ENCODE assay signal across 2 cellular contexts in the genomic region with DNA sequence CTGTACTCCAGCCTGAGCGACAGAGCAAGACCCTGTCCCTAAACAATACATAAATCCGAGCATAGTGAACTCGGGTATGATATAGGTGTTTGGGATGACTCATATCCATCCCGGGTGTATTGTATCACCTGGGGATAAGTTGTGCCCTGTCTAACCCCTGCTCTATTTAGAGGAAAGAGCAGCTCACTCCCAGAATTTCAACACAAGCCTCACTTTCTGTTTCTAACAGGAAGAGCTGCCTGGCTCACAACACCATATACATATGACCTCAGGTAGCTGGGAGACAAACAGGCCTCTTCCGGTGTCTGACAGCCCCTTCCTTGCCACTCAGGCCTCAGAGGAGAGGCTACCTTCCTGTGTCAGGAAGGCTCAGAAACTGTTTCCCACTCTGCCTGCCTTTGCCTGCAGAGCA.
TF ChIP-seq lines count a peak whose summit lies in the region.

No MANE protein-coding gene starts in this region.

TF ChIP-seq in A549, 52 proteins besides CTCF, POLR2A, EP300 and RAD21:
- TF ChIP-seq ZFP36 (IDR thresholded peaks at IDR 0.05; ENCODE audit: borderline replicate concordance, partially characterized antibody) (no peak), RCOR1 (IDR thresholded peaks at IDR 0.05; ENCODE audit: low read depth, low read length) (no peak), FOSB (CRISPR knock-in tag; IDR thresholded peaks at IDR 0.05) (no peak), FOSL2 (IDR thresholded peaks at IDR 0.05) (no peak), FOSL2 (CRISPR knock-in tag; IDR thresholded peaks at IDR 0.05) (no peak)
- TF ChIP-seq, protein P1, sequence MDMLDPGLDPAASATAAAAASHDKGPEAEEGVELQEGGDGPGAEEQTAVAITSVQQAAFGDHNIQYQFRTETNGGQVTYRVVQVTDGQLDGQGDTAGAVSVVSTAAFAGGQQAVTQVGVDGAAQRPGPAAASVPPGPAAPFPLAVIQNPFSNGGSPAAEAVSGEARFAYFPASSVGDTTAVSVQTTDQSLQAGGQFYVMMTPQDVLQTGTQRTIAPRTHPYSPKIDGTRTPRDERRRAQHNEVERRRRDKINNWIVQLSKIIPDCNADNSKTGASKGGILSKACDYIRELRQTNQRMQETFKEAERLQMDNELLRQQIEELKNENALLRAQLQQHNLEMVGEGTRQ (IDR thresholded peaks at IDR 0.05) = no peak

TF ChIP-seq in GM12878, 131 proteins besides CTCF, POLR2A, EP300 and RAD21 (continues in another document):
- TF ChIP-seq, protein P2, sequence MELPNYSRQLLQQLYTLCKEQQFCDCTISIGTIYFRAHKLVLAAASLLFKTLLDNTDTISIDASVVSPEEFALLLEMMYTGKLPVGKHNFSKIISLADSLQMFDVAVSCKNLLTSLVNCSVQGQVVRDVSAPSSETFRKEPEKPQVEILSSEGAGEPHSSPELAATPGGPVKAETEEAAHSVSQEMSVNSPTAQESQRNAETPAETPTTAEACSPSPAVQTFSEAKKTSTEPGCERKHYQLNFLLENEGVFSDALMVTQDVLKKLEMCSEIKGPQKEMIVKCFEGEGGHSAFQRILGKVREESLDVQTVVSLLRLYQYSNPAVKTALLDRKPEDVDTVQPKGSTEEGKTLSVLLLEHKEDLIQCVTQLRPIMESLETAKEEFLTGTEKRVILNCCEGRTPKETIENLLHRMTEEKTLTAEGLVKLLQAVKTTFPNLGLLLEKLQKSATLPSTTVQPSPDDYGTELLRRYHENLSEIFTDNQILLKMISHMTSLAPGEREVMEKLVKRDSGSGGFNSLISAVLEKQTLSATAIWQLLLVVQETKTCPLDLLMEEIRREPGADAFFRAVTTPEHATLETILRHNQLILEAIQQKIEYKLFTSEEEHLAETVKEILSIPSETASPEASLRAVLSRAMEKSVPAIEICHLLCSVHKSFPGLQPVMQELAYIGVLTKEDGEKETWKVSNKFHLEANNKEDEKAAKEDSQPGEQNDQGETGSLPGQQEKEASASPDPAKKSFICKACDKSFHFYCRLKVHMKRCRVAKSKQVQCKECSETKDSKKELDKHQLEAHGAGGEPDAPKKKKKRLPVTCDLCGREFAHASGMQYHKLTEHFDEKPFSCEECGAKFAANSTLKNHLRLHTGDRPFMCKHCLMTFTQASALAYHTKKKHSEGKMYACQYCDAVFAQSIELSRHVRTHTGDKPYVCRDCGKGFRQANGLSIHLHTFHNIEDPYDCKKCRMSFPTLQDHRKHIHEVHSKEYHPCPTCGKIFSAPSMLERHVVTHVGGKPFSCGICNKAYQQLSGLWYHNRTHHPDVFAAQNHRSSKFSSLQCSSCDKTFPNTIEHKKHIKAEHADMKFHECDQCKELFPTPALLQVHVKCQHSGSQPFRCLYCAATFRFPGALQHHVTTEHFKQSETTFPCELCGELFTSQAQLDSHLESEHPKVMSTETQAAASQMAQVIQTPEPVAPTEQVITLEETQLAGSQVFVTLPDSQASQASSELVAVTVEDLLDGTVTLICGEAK (IDR thresholded peaks at IDR 0.05; ENCODE audit: borderline replicate concordance) = peak; percentile 62; the same call in 1 of the 2 replicates
- TF ChIP-seq KLF5 (IDR thresholded peaks at IDR 0.05; ENCODE audit: partially characterized antibody) (no peak), MTA2 (IDR thresholded peaks at IDR 0.05; ENCODE audit: low read depth) (no peak), RELA (IDR thresholded peaks at IDR 0.05; ENCODE audit: borderline replicate concordance, partially characterized antibody) (no peak), LARP7 (IDR thresholded peaks at IDR 0.05) (no peak), MYB (IDR thresholded peaks at IDR 0.05; ENCODE audit: borderline replicate concordance, low read depth, low read length) (no peak), IKZF1 (conservative IDR thresholded peaks at IDR 0.05) (peak; percentile 48), ZZZ3 (IDR thresholded peaks at IDR 0.05; ENCODE audit: control insufficient read depth, insufficient read length, low read depth) (no peak), TCF12 (IDR thresholded peaks at IDR 0.05; ENCODE audit: low read depth, low read length) (no peak), ZSCAN29 (IDR thresholded peaks at IDR 0.05) (no peak), NBN (IDR thresholded peaks at IDR 0.05) (0 out of 2 replicates have a peak, but pooled peaks have one; percentile 17), FOXM1 (IDR thresholded peaks at IDR 0.05; ENCODE audit: low read depth, low read length) (no peak), MEF2B (IDR thresholded peaks at IDR 0.05; ENCODE audit: partially characterized antibody, poor library complexity, severe bottlenecking) (no peak), SP1 (IDR thresholded peaks at IDR 0.05; ENCODE audit: low read depth, low read length) (no peak), CREB1 (IDR thresholded peaks at IDR 0.05; ENCODE audit: low read depth) (peak; percentile 56; the same call in 1 of the 2 replicates), JUND (IDR thresholded peaks at IDR 0.05; ENCODE audit: low read depth, low read length) (no peak), SUPT20H (IDR thresholded peaks at IDR 0.05; ENCODE audit: borderline replicate concordance, control insufficient read depth, low read depth, low read length) (no peak), ZBED1 (IDR thresholded peaks at IDR 0.05; ENCODE audit: borderline replicate concordance) (no peak)
- TF ChIP-seq, protein P3, sequence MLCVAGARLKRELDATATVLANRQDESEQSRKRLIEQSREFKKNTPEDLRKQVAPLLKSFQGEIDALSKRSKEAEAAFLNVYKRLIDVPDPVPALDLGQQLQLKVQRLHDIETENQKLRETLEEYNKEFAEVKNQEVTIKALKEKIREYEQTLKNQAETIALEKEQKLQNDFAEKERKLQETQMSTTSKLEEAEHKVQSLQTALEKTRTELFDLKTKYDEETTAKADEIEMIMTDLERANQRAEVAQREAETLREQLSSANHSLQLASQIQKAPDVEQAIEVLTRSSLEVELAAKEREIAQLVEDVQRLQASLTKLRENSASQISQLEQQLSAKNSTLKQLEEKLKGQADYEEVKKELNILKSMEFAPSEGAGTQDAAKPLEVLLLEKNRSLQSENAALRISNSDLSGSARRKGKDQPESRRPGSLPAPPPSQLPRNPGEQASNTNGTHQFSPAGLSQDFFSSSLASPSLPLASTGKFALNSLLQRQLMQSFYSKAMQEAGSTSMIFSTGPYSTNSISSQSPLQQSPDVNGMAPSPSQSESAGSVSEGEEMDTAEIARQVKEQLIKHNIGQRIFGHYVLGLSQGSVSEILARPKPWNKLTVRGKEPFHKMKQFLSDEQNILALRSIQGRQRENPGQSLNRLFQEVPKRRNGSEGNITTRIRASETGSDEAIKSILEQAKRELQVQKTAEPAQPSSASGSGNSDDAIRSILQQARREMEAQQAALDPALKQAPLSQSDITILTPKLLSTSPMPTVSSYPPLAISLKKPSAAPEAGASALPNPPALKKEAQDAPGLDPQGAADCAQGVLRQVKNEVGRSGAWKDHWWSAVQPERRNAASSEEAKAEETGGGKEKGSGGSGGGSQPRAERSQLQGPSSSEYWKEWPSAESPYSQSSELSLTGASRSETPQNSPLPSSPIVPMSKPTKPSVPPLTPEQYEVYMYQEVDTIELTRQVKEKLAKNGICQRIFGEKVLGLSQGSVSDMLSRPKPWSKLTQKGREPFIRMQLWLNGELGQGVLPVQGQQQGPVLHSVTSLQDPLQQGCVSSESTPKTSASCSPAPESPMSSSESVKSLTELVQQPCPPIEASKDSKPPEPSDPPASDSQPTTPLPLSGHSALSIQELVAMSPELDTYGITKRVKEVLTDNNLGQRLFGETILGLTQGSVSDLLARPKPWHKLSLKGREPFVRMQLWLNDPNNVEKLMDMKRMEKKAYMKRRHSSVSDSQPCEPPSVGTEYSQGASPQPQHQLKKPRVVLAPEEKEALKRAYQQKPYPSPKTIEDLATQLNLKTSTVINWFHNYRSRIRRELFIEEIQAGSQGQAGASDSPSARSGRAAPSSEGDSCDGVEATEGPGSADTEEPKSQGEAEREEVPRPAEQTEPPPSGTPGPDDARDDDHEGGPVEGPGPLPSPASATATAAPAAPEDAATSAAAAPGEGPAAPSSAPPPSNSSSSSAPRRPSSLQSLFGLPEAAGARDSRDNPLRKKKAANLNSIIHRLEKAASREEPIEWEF (IDR thresholded peaks at IDR 0.05; ENCODE audit: insufficient replicate concordance, low read depth, low read length) = no peak
- TF ChIP-seq, protein P4, sequence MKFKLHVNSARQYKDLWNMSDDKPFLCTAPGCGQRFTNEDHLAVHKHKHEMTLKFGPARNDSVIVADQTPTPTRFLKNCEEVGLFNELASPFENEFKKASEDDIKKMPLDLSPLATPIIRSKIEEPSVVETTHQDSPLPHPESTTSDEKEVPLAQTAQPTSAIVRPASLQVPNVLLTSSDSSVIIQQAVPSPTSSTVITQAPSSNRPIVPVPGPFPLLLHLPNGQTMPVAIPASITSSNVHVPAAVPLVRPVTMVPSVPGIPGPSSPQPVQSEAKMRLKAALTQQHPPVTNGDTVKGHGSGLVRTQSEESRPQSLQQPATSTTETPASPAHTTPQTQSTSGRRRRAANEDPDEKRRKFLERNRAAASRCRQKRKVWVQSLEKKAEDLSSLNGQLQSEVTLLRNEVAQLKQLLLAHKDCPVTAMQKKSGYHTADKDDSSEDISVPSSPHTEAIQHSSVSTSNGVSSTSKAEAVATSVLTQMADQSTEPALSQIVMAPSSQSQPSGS (IDR thresholded peaks at IDR 0.05; ENCODE audit: low read length) = no peak
- TF ChIP-seq, protein P5, sequence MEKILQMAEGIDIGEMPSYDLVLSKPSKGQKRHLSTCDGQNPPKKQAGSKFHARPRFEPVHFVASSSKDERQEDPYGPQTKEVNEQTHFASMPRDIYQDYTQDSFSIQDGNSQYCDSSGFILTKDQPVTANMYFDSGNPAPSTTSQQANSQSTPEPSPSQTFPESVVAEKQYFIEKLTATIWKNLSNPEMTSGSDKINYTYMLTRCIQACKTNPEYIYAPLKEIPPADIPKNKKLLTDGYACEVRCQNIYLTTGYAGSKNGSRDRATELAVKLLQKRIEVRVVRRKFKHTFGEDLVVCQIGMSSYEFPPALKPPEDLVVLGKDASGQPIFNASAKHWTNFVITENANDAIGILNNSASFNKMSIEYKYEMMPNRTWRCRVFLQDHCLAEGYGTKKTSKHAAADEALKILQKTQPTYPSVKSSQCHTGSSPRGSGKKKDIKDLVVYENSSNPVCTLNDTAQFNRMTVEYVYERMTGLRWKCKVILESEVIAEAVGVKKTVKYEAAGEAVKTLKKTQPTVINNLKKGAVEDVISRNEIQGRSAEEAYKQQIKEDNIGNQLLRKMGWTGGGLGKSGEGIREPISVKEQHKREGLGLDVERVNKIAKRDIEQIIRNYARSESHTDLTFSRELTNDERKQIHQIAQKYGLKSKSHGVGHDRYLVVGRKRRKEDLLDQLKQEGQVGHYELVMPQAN (conservative IDR thresholded peaks at IDR 0.05) = no peak
- TF ChIP-seq, protein P6, sequence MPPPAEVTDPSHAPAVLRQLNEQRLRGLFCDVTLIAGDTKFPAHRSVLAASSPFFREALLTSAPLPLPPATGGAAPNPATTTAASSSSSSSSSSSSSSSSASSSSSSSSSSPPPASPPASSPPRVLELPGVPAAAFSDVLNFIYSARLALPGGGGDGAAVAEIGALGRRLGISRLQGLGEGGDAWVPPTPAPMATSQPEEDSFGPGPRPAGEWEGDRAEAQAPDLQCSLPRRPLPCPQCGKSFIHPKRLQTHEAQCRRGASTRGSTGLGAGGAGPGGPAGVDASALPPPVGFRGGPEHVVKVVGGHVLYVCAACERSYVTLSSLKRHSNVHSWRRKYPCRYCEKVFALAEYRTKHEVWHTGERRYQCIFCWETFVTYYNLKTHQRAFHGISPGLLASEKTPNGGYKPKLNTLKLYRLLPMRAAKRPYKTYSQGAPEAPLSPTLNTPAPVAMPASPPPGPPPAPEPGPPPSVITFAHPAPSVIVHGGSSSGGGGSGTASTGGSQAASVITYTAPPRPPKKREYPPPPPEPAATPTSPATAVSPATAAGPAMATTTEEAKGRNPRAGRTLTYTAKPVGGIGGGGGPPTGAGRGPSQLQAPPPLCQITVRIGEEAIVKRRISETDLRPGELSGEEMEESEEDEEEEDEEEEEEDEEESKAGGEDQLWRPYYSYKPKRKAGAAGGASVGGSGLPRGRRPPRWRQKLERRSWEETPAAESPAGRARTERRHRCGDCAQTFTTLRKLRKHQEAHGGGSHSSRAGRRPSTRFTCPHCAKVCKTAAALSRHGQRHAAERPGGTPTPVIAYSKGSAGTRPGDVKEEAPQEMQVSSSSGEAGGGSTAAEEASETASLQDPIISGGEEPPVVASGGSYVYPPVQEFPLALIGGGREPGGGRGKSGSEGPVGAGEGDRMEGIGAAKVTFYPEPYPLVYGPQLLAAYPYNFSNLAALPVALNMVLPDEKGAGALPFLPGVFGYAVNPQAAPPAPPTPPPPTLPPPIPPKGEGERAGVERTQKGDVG (CRISPR knock-in tag; IDR thresholded peaks at IDR 0.05) = no peak
- TF ChIP-seq, protein P7, sequence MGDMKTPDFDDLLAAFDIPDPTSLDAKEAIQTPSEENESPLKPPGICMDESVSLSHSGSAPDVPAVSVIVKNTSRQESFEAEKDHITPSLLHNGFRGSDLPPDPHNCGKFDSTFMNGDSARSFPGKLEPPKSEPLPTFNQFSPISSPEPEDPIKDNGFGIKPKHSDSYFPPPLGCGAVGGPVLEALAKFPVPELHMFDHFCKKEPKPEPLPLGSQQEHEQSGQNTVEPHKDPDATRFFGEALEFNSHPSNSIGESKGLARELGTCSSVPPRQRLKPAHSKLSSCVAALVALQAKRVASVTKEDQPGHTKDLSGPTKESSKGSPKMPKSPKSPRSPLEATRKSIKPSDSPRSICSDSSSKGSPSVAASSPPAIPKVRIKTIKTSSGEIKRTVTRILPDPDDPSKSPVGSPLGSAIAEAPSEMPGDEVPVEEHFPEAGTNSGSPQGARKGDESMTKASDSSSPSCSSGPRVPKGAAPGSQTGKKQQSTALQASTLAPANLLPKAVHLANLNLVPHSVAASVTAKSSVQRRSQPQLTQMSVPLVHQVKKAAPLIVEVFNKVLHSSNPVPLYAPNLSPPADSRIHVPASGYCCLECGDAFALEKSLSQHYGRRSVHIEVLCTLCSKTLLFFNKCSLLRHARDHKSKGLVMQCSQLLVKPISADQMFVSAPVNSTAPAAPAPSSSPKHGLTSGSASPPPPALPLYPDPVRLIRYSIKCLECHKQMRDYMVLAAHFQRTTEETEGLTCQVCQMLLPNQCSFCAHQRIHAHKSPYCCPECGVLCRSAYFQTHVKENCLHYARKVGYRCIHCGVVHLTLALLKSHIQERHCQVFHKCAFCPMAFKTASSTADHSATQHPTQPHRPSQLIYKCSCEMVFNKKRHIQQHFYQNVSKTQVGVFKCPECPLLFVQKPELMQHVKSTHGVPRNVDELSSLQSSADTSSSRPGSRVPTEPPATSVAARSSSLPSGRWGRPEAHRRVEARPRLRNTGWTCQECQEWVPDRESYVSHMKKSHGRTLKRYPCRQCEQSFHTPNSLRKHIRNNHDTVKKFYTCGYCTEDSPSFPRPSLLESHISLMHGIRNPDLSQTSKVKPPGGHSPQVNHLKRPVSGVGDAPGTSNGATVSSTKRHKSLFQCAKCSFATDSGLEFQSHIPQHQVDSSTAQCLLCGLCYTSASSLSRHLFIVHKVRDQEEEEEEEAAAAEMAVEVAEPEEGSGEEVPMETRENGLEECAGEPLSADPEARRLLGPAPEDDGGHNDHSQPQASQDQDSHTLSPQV (IDR thresholded peaks at IDR 0.05) = no peak
- TF ChIP-seq, protein P8, sequence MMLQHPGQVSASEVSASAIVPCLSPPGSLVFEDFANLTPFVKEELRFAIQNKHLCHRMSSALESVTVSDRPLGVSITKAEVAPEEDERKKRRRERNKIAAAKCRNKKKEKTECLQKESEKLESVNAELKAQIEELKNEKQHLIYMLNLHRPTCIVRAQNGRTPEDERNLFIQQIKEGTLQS (IDR thresholded peaks at IDR 0.05; ENCODE audit: borderline replicate concordance, extremely low read depth, low read depth, low read length) = no peak
- TF ChIP-seq, protein P9, sequence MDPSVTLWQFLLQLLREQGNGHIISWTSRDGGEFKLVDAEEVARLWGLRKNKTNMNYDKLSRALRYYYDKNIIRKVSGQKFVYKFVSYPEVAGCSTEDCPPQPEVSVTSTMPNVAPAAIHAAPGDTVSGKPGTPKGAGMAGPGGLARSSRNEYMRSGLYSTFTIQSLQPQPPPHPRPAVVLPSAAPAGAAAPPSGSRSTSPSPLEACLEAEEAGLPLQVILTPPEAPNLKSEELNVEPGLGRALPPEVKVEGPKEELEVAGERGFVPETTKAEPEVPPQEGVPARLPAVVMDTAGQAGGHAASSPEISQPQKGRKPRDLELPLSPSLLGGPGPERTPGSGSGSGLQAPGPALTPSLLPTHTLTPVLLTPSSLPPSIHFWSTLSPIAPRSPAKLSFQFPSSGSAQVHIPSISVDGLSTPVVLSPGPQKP (IDR thresholded peaks at IDR 0.05; ENCODE audit: low read depth, low read length) = peak; percentile 53; the same call in 1 of the 2 replicates
